8 cellular contexts compared by ENCODE assay signal in genomic region chr19:39237200-39238184, GRCh38. TPM values are rescaled to one million over a fixed set of nuclear protein-coding genes. Genes with fewer than 3 reads are reported as not detected.
DNase-seq lines count a peak whose midpoint lies in the region; ATAC-seq and TF ChIP-seq lines count a peak whose summit lies in the region.

No MANE protein-coding gene starts in this region.

- peak in 1 of 3 donors; percentile 51 for DNase-seq in right cardiac atrium
- no peak for DNase-seq in cardiac septum (ENCODE audit: low spot score)
- DNase-seq in M059J (ENCODE audit: low read depth), result peak; percentile 67
- peak; percentile 76 for DNase-seq in activated CD8-positive, alpha-beta memory T cell treated with anti-CD3 and anti-CD28 coated beads, Interleukin-2, amount 50 U/mL, for 48 hours
- peak; percentile 91 for DNase-seq in lower lobe of right lung
- no peak for DNase-seq in globus pallidus (ENCODE audit: low spot score)
- DNase-seq in HCEC 1CT, result no peak

- intact Hi-C loops in right cardiac atrium (cut with DNase I), result no loop called here
- intact Hi-C loops in cardiac septum (cut with DNase I), result no loop called here
- intact Hi-C loops in lower lobe of right lung (cut with DNase I), result no loop called here

- H3K9me3 ChIP-seq in right cardiac atrium (ENCODE audit: control insufficient read depth, low read length), result no peaks in the 10 kb centered on the region
- no peaks in the 10 kb centered on the region for H3K9me3 ChIP-seq in lower lobe of right lung

- H3K4me1 ChIP-seq in right cardiac atrium (ENCODE audit: control insufficient read depth, insufficient read depth, low read length) (no peaks in the 10 kb centered on the region), lower lobe of right lung (no peaks in the 10 kb centered on the region)

- H3K27ac ChIP-seq in right cardiac atrium (ENCODE audit: low read length), result no peak overlapping the region
- H3K27ac ChIP-seq in lower lobe of right lung, result no peak overlapping the region

- H3K4me3 ChIP-seq in right cardiac atrium (ENCODE audit: low read length) (no peak overlapping the region), lower lobe of right lung (peak overlapping the region; percentile 14)

- H3K36me3 ChIP-seq in lower lobe of right lung, result no peaks in the 10 kb centered on the region

- peaks cover 4% of the 10 kb centered on the region for H3K27me3 ChIP-seq in right cardiac atrium (ENCODE audit: control insufficient read depth, insufficient read depth)
- peaks cover 10% of the 10 kb centered on the region for H3K27me3 ChIP-seq in lower lobe of right lung (ENCODE audit: low read depth)

- no peak for TF ChIP-seq CTCF in lower lobe of right lung (IDR thresholded peaks at IDR 0.05)

- ATAC-seq in right cardiac atrium (peak; percentile 43 to 55), lower lobe of right lung (peak; percentile 96 to 97), HG03378 (IDR thresholded peaks at IDR 0.05; ENCODE audit: unreplicated experiment) (no peak)

- 40% methylated on average over 22 of the region's 22 CpGs for WGBS in right cardiac atrium

RNA-seq across cellular contexts. Expression of gene IFNL3, which starts 7.3 kb away (rescaled TPM):
- total RNA-seq in right cardiac atrium (not detected), cardiac septum (not detected), lower lobe of right lung (not detected)
- not detected for polyA plus RNA-seq in right cardiac atrium
- not detected in 2 replicates for total RNA-seq in M059J (2014; rRNA removed; shearing (Covaris generic))

RNA-seq across cellular contexts. Expression of gene IFNL4, which starts 11.2 kb away (rescaled TPM):
- total RNA-seq in right cardiac atrium, result not detected
- polyA plus RNA-seq in right cardiac atrium, result not detected
- total RNA-seq in cardiac septum, result not detected
- not detected in 2 replicates for total RNA-seq in M059J (2014; rRNA removed; shearing (Covaris generic))
- not detected for total RNA-seq in lower lobe of right lung

RNA-seq across cellular contexts. Expression of gene IFNL2, which starts 30.7 kb away (rescaled TPM):
- total RNA-seq in right cardiac atrium (not detected), cardiac septum (not detected), lower lobe of right lung (not detected)
- polyA plus RNA-seq in right cardiac atrium, result not detected
- total RNA-seq in M059J (2014; rRNA removed; shearing (Covaris generic)), result not detected in 2 replicates

RNA-seq across cellular contexts. Expression of gene SYCN, which starts 33.4 kb away (rescaled TPM):
- total RNA-seq in right cardiac atrium, result not detected
- polyA plus RNA-seq in right cardiac atrium, result not detected
- not detected for total RNA-seq in cardiac septum
- total RNA-seq in M059J (2014; rRNA removed; shearing (Covaris generic)), result not detected in 2 replicates
- not detected for total RNA-seq in lower lobe of right lung

RNA-seq across cellular contexts. Expression of gene NCCRP1, which starts 40.7 kb away (rescaled TPM):
- not detected for total RNA-seq in right cardiac atrium
- not detected for polyA plus RNA-seq in right cardiac atrium
- not detected for total RNA-seq in cardiac septum
- not detected in 2 replicates for total RNA-seq in M059J (2014; rRNA removed; shearing (Covaris generic))
- total RNA-seq in lower lobe of right lung, result 0.86 TPM

Comparison
In these comparisons a context has a peak if more than half of its experiments do, and no peak if none do; other contexts are left out.
1. DNase-seq: peak in M059J (single experiment), activated CD8-positive, alpha-beta memory T cell treated with anti-CD3 and anti-CD28 coated beads, Interleukin-2, amount 50 U/mL, for 48 hours (single experiment) and lower lobe of right lung (single experiment); none in cardiac septum (single experiment), globus pallidus (single experiment) and HCEC 1CT (single experiment).